In the genomic region with DNA sequence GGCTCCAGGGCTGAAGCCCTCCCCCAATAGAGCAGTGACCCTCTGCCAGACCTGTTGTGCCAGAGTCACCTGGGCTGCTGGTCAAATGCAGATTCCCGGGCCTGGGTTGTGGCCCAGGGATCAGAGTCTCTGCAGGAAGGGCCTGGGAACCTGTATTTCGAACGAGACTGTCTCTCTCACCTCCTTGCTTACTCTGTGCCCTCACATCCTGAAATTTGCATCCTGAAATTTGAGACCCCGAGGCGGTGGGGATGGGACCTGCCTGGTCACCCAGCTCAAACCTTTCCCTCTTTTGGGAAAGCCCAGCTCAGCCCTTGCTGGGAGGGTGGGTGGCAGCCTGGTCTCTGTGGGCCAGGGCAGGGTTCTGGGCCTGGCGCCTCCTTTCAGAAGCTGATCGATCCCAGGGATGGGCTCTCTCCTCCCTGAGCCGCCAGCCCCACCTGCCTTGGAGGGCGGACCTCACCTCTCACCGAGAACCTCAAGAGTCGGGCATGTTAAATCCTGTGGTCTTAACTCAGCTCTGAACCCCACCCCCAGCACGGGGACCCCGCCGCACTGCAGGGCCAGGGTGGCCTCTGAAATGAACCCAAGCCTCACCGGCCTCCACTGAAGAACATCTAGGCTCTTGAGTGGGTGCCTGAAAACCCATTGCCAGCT, we compare ENCODE assay signal across 17 cellular contexts.
"Had no signal": no experiment of that assay in that cellular context is flagged by ENCODE, and none has a peak within 500 bp of the region (broad histone marks: within the 10 kb centered on the region; RNA-seq: fewer than 3 reads in every experiment).

No MANE protein-coding gene starts in this region.

- H3K27me3 Mint-ChIP-seq: stimulated activated naive CD8-positive, alpha-beta T cell treated with anti-CD3 and anti-CD28 coated beads, Interleukin-15, Interleukin-2, amounts not matched to agents 100 ng/mL and 50 ng/mL, for 24 hours had no signal

- DNase-seq: activated CD4-positive, alpha-beta T cell treated with anti-CD3 and anti-CD28 coated beads for 1 hour; activated CD4-positive, alpha-beta T cell treated with anti-CD3 and anti-CD28 coated beads, Interleukin-2, amount 50 U/mL, for 48 hours; activated naive CD4-positive, alpha-beta T cell treated with anti-CD3 and anti-CD28 coated beads for 36 hours; cerebellar nuclear complex; erythroblast; kidney glomerular epithelial cell; stimulated activated CD4-positive, alpha-beta T cell treated with anti-CD3 and anti-CD28 coated beads, Interleukin-4, amount 100 ng/mL, for 1 hour; stimulated activated CD8-positive, alpha-beta memory T cell treated with anti-CD3 and anti-CD28 coated beads, Interleukin-4, amount 100 ng/mL, for 48 hours; T-helper 9 cell had no signal

- H3K4me1 ChIP-seq: pancreas had no signal

- H3K4me2 ChIP-seq: hepatocyte had no signal

- H3K9me3 Mint-ChIP-seq: activated naive CD4-positive, alpha-beta T cell treated with anti-CD3 and anti-CD28 coated beads for 36 hours; activated T-helper 1 cell treated with anti-CD3 and anti-CD28 coated beads, Interleukin-12 subunit alpha, Interleukin-12 subunit beta, Interleukin-2, Interleukin-4 antibody, amounts not matched to agents 30 ng/mL and 10 ng/mL and 1 ng/mL, durations not matched to agents 14 hours and 24 hours and 36 hours; dendritic cell treated with granulocyte-macrophage colony-stimulating factor and Interleukin-4, amounts not matched to agents 40 ng/mL and 50 ng/mL, for 4 days; neural crest cell; stimulated activated naive CD8-positive, alpha-beta T cell treated with anti-CD3 and anti-CD28 coated beads, Interleukin-15, Interleukin-2, amounts not matched to agents 100 ng/mL and 50 ng/mL, for 24 hours had no signal

- H3K4me3 ChIP-seq: hepatocyte, lung, pancreas, thoracic aorta had no signal

- H3K27ac Mint-ChIP-seq: activated naive CD4-positive, alpha-beta T cell treated with anti-CD3 and anti-CD28 coated beads for 36 hours; activated T-helper 1 cell treated with anti-CD3 and anti-CD28 coated beads, Interleukin-12 subunit alpha, Interleukin-12 subunit beta, Interleukin-2, Interleukin-4 antibody, amounts not matched to agents 30 ng/mL and 10 ng/mL and 1 ng/mL, durations not matched to agents 14 hours and 24 hours and 36 hours; dendritic cell treated with granulocyte-macrophage colony-stimulating factor and Interleukin-4, amounts not matched to agents 40 ng/mL and 50 ng/mL, for 4 days had no signal

- H3K27me3 ChIP-seq: hepatocyte, pancreas had no signal

- H3K36me3 ChIP-seq: pancreas, thoracic aorta had no signal

- H3K4me3 Mint-ChIP-seq: activated naive CD4-positive, alpha-beta T cell treated with anti-CD3 and anti-CD28 coated beads for 36 hours; activated T-helper 1 cell treated with anti-CD3 and anti-CD28 coated beads, Interleukin-12 subunit alpha, Interleukin-12 subunit beta, Interleukin-2, Interleukin-4 antibody, amounts not matched to agents 30 ng/mL and 10 ng/mL and 1 ng/mL, durations not matched to agents 14 hours and 24 hours and 36 hours; dendritic cell treated with granulocyte-macrophage colony-stimulating factor and Interleukin-4, amounts not matched to agents 40 ng/mL and 50 ng/mL, for 4 days; neural crest cell; stimulated activated naive CD8-positive, alpha-beta T cell treated with anti-CD3 and anti-CD28 coated beads, Interleukin-15, Interleukin-2, amounts not matched to agents 100 ng/mL and 50 ng/mL, for 24 hours had no signal

- H3K27ac ChIP-seq: hepatocyte, pancreas, thoracic aorta had no signal

- H3K9me3 ChIP-seq: pancreas, thoracic aorta had no signal
